19 cellular contexts compared by ENCODE assay signal in the genomic region with DNA sequence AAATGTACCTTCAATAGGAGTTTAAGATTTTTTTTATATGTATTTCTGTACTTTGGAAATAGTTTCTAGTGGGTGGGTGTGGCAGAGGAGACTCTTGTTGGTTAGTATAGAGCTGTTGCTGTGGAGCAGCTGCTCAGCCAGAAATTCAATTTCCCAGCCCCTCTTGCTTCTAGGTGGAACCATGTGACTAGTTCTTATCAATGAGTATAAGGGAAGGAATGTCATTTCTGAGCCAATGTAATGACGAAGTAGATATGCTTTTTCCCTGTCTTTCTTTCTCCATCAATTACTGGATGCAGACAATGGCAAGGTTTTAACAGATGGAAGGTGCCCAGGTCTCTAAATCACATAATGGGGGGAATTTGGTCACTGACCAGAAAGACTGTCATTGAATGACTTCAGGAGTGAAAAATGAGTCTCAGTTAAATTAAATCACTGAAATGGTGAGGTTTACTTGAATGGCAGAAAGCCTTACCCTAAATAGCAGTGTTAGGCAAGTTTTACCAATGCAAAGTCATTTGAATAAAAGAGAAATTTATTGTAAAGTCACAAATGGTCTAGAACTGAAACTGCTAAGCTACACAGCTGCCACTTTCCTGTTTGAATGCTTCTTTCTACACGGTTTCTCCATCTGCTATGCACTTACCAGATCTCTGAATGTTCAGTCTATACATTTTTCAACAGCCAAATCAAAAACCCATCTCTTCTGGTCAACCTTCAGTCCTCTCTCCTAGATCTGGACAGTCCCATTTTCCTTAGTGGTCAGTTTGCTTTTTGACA.
DNase-seq lines count a peak whose midpoint lies in the region; ATAC-seq, FAIRE-seq and TF ChIP-seq lines count a peak whose summit lies in the region.
"Had no signal": no experiment of that assay in that cellular context is flagged by ENCODE, and none has a peak within 500 bp of the region (broad histone marks: within the 10 kb centered on the region; RNA-seq: fewer than 3 reads in every experiment).

No MANE protein-coding gene starts in this region.

- H3K4me1 ChIP-seq in left lung: no peaks in the 10 kb centered on the region
- H3K4me1 ChIP-seq in small intestine (ENCODE audit: control insufficient read depth in 2 of 2, insufficient read depth in 1 of 2, low read depth in 1 of 2, low read length in 1 of 2): no peaks in the 10 kb centered on the region
- H3K4me1 ChIP-seq: BLaER1 had no signal

- H3K27ac ChIP-seq in left lung (no peak overlapping the region), small intestine (ENCODE audit: low read depth in 1 of 2, low read length in 1 of 2) (no peak overlapping the region)
- H3K27ac ChIP-seq: BLaER1, SK-N-MC had no signal

- DNase-seq in H4 (ENCODE audit: low spot score): peak; percentile 9
- peak; percentile 11 for DNase-seq in RCC 7860 (ENCODE audit: low spot score)
- no peak for DNase-seq in left lung
- DNase-seq in small intestine: no peak
- DNase-seq in NCI-H1105 (lab: John Stamatoyannopoulos, UW): no peak
- DNase-seq in activated T-cell treated with anti-CD3 and anti-CD28 coated beads, Interleukin-2, amount 50 U/mL, for 48 hours: no peak
- DNase-seq: activated CD4-positive, CD25-positive, alpha-beta regulatory T cell treated with anti-CD3 and anti-CD28 coated beads, Interleukin-2, amount 50 U/mL, for 72 hours; activated T-cell treated with anti-CD3 and anti-CD28 coated beads, Interleukin-2, amount 50 U/mL, for 1 hour; effector CD4-positive, alpha-beta T cell; Karpas-422; kidney glomerular epithelial cell; naive thymus-derived CD4-positive, alpha-beta T cell; NCI-H2029 treated with DMSO at 0.1 percent for 48 hours had no signal

- H3K9me3 ChIP-seq in left lung (no peaks in the 10 kb centered on the region), small intestine (ENCODE audit: control insufficient read depth, low read depth) (no peaks in the 10 kb centered on the region)
- H3K9me3 ChIP-seq: BLaER1 had no signal

- no peak overlapping the region for H3K4me3 ChIP-seq in left lung
- no peak overlapping the region for H3K4me3 ChIP-seq in small intestine (ENCODE audit: low read depth in 1 of 2, low read length in 2 of 2)
- H3K4me3 ChIP-seq: BLaER1, SK-N-MC had no signal

- WGBS in small intestine, 3 donors: 12 to 43% (median 16%) methylated on average over 2 of the region's 2 CpGs

- TF ChIP-seq CTCF in left lung (IDR thresholded peaks at IDR 0.05): no peak

- H3K27me3 ChIP-seq in left lung (no peaks in the 10 kb centered on the region), small intestine (ENCODE audit: control insufficient read depth in 2 of 2, insufficient read depth in 2 of 2, low read length in 2 of 2) (no peaks in the 10 kb centered on the region)
- H3K27me3 ChIP-seq: BLaER1 had no signal

- intact Hi-C loops in left lung (cut with DNase I): no loop called here

- FAIRE-seq in RCC 7860 (lab: Jason Lieb, UNC) (no peak), small intestine (lab: Jason Lieb, UNC) (no peak)
- FAIRE-seq: H1 had no signal

- ATAC-seq in GM18517 (IDR thresholded peaks at IDR 0.05; ENCODE audit: unreplicated experiment) (peak; percentile 86), left lung (peak; percentile 78), HG02884 (IDR thresholded peaks at IDR 0.05; ENCODE audit: unreplicated experiment) (no peak)
- ATAC-seq: naive thymus-derived CD4-positive, alpha-beta T cell; sciatic nerve had no signal

- no peaks in the 10 kb centered on the region for H3K36me3 ChIP-seq in left lung
- no peaks in the 10 kb centered on the region for H3K36me3 ChIP-seq in small intestine (ENCODE audit: control insufficient read depth in 2 of 2, insufficient read depth in 2 of 2, low read length in 2 of 2)
- H3K36me3 ChIP-seq: BLaER1 had no signal

Comparison
In these comparisons a context has a peak if more than half of its experiments do, and no peak if none do; other contexts are left out.
1. DNase-seq: peak in H4 (single experiment) and RCC 7860 (single experiment); none in left lung (0 of 2), small intestine (single experiment), NCI-H1105 (single experiment) and activated T-cell treated with anti-CD3 and anti-CD28 coated beads, Interleukin-2, amount 50 U/mL, for 48 hours (0 of 2).